12 cellular contexts compared by ENCODE assay signal in genomic region chr15:98856540-98856907, GRCh38.
A peak's percentile ranks its signal among the peaks of the same experiment; 100 is the strongest.
DNase-seq lines count a peak whose midpoint lies in the region; ATAC-seq and TF ChIP-seq lines count a peak whose summit lies in the region.
"Had no signal": no experiment of that assay in that cellular context is flagged by ENCODE, and none has a peak within 500 bp of the region (broad histone marks: within the 10 kb centered on the region; RNA-seq: fewer than 3 reads in every experiment).

No MANE protein-coding gene starts in this region.

- peak overlapping the region; percentile 48 for H3K27ac ChIP-seq in smooth muscle cell (ENCODE audit: low read depth)
- H3K27ac ChIP-seq: SJCRH30 had no signal

- peaks cover 15% of the 10 kb centered on the region for H3K36me3 Mint-ChIP-seq in effector memory CD8-positive, alpha-beta T cell (ENCODE audit: insufficient read depth)
- H3K36me3 Mint-ChIP-seq in T-helper 2 cell treated with Interferon-gamma antibody and Interleukin-4, amounts not matched to agents 5 μg/mL and 100 μg/mL, for 36 hours (ENCODE audit: low read depth): no peaks in the 10 kb centered on the region

- TF ChIP-seq CTCF in fibroblast of the aortic adventitia (IDR thresholded peaks at IDR 0.05; ENCODE audit: insufficient read depth, low read length) (no peak), smooth muscle cell (IDR thresholded peaks at IDR 0.05; ENCODE audit: borderline replicate concordance, insufficient read depth, poor library complexity, severe bottlenecking) (no peak)

- peak overlapping the region; percentile 20 for H3K4me2 ChIP-seq in smooth muscle cell

- no peak overlapping the region for H3K27ac Mint-ChIP-seq in effector memory CD8-positive, alpha-beta T cell
- no peak overlapping the region for H3K27ac Mint-ChIP-seq in T-helper 2 cell treated with Interferon-gamma antibody and Interleukin-4, amounts not matched to agents 5 μg/mL and 100 μg/mL, for 36 hours

- no peaks in the 10 kb centered on the region for H3K27me3 ChIP-seq in adipocyte (replicated peaks; ENCODE audit: control insufficient read depth, insufficient read depth, low read length)
- H3K27me3 ChIP-seq in smooth muscle cell (ENCODE audit: low read depth): no peaks in the 10 kb centered on the region
- H3K27me3 ChIP-seq: SJCRH30 had no signal

- no peak for ATAC-seq in effector memory CD8-positive, alpha-beta T cell (replicated peaks)
- ATAC-seq: activated T-cell treated with anti-CD3 and anti-CD28 coated beads, Interleukin-2, amount 50 U/mL, for 4 hours had no signal

- H2AFZ ChIP-seq in smooth muscle cell (ENCODE audit: low read depth): no peak overlapping the region

- WGBS in smooth muscle cell (ENCODE audit: low lambda C conversion rate): 33% methylated on average over 1 of the region's 1 CpG

- no peak overlapping the region for H3K4me3 ChIP-seq in adipocyte (ENCODE audit: low read length)
- H3K4me3 ChIP-seq in fibroblast of the aortic adventitia (ENCODE audit: low read depth, low read length): no peak overlapping the region
- H3K4me3 ChIP-seq in smooth muscle cell: no peak overlapping the region
- H3K4me3 ChIP-seq: SJCRH30 had no signal

- H3K9ac ChIP-seq in adipocyte (ENCODE audit: low read length) (peak overlapping the region; percentile 51), smooth muscle cell (ENCODE audit: low read depth) (no peak overlapping the region)

- H3K79me2 ChIP-seq in smooth muscle cell (ENCODE audit: low read depth): peaks cover 80% of the 10 kb centered on the region

- H3K27me3 Mint-ChIP-seq in effector memory CD8-positive, alpha-beta T cell: peaks cover 7 to 11% of the 10 kb centered on the region in 2 donors
- no peaks in the 10 kb centered on the region for H3K27me3 Mint-ChIP-seq in T-helper 2 cell treated with Interferon-gamma antibody and Interleukin-4, amounts not matched to agents 5 μg/mL and 100 μg/mL, for 36 hours (ENCODE audit: low read depth)

- peaks cover 46% of the 10 kb centered on the region for H3K4me1 ChIP-seq in adipocyte (ENCODE audit: control insufficient read depth, insufficient read depth, low read length)
- H3K4me1 ChIP-seq in smooth muscle cell (ENCODE audit: low read depth): peaks cover 73% of the 10 kb centered on the region

- DNase-seq in EH (ENCODE audit: low read depth): peak; percentile 96
- DNase-seq in adipocyte (ENCODE audit: low read depth): peak; percentile 94
- DNase-seq in fibroblast of the aortic adventitia (ENCODE audit: low read depth): peak; percentile 95
- DNase-seq in smooth muscle cell (lab: John Stamatoyannopoulos, UW; ENCODE audit: unreplicated experiment): no peak
- DNase-seq in effector memory CD8-positive, alpha-beta T cell: no peak
- no peak for DNase-seq in NK-92 (lab: John Stamatoyannopoulos, UW; ENCODE audit: unreplicated experiment)
- DNase-seq in T-helper 2 cell treated with Interferon-gamma antibody and Interleukin-4, amounts not matched to agents 5 μg/mL and 100 μg/mL, for 36 hours (ENCODE audit: low spot score): no peak
- DNase-seq in NCI-H2171 treated with DMSO at 0.1 percent for 48 hours (lab: John Stamatoyannopoulos, UW): no peak
- DNase-seq: activated T-cell treated with anti-CD3 and anti-CD28 coated beads, Interleukin-2, amount 50 U/mL, for 4 hours; cerebellar nuclear complex; MV-4-11; SJCRH30 had no signal

- H3K9me3 Mint-ChIP-seq in effector memory CD8-positive, alpha-beta T cell: no peaks in the 10 kb centered on the region
- H3K9me3 Mint-ChIP-seq in T-helper 2 cell treated with Interferon-gamma antibody and Interleukin-4, amounts not matched to agents 5 μg/mL and 100 μg/mL, for 36 hours: no peaks in the 10 kb centered on the region
- H3K9me3 Mint-ChIP-seq: activated T-cell treated with anti-CD3 and anti-CD28 coated beads, Interleukin-2, amount 50 U/mL, for 4 hours had no signal

- no peak overlapping the region for H3K4me3 Mint-ChIP-seq in effector memory CD8-positive, alpha-beta T cell
- no peak overlapping the region for H3K4me3 Mint-ChIP-seq in T-helper 2 cell treated with Interferon-gamma antibody and Interleukin-4, amounts not matched to agents 5 μg/mL and 100 μg/mL, for 36 hours
- H3K4me3 Mint-ChIP-seq: activated T-cell treated with anti-CD3 and anti-CD28 coated beads, Interleukin-2, amount 50 U/mL, for 4 hours had no signal

- H3K9me3 ChIP-seq in adipocyte (ENCODE audit: control insufficient read depth, low read length): no peaks in the 10 kb centered on the region
- H3K9me3 ChIP-seq in smooth muscle cell (replicated peaks; ENCODE audit: low read depth): no peaks in the 10 kb centered on the region
- H3K9me3 ChIP-seq: SJCRH30 had no signal

- H4K20me1 ChIP-seq in smooth muscle cell (ENCODE audit: low read depth): peaks cover 36% of the 10 kb centered on the region

- H3K4me1 Mint-ChIP-seq in effector memory CD8-positive, alpha-beta T cell (ENCODE audit: low read depth in 2 of 2): peaks cover 18 to 20% of the 10 kb centered on the region in 2 donors
- peaks cover 55% of the 10 kb centered on the region for H3K4me1 Mint-ChIP-seq in T-helper 2 cell treated with Interferon-gamma antibody and Interleukin-4, amounts not matched to agents 5 μg/mL and 100 μg/mL, for 36 hours (ENCODE audit: low read depth)

- H3F3A ChIP-seq in smooth muscle cell (ENCODE audit: low read depth): peaks cover 23% of the 10 kb centered on the region

- H3K36me3 ChIP-seq in adipocyte (ENCODE audit: control insufficient read depth, insufficient read depth, low read length, severe bottlenecking) (no peaks in the 10 kb centered on the region), smooth muscle cell (ENCODE audit: low read depth) (no peaks in the 10 kb centered on the region)
- H3K36me3 ChIP-seq: SJCRH30 had no signal

Comparison
In these comparisons a context has a peak if more than half of its experiments do, and no peak if none do; other contexts are left out.
1. DNase-seq: peak in EH (single experiment), adipocyte (single experiment) and fibroblast of the aortic adventitia (single experiment); none in smooth muscle cell (single experiment), effector memory CD8-positive, alpha-beta T cell (0 of 3), NK-92 (single experiment), T-helper 2 cell treated with Interferon-gamma antibody and Interleukin-4, amounts not matched to agents 5 μg/mL and 100 μg/mL, for 36 hours (single experiment) and NCI-H2171 treated with DMSO at 0.1 percent for 48 hours (single experiment).